Comparison of ENCODE assay signal across 13 cellular contexts in genomic region chr22:35334010-35334409, GRCh38. TPM values are rescaled to one million over a fixed set of nuclear protein-coding genes. Genes with fewer than 3 reads are reported as not detected.
DNase-seq lines count a peak whose midpoint lies in the region; ATAC-seq and TF ChIP-seq lines count a peak whose summit lies in the region.
"Had no signal": no experiment of that assay in that cellular context is flagged by ENCODE, and none has a peak within 500 bp of the region (broad histone marks: within the 10 kb centered on the region; RNA-seq: fewer than 3 reads in every experiment).

No MANE protein-coding gene starts in this region.

- H3K9me3 ChIP-seq in left ventricle myocardium inferior (replicated peaks), result no peaks in the 10 kb centered on the region
- no peaks in the 10 kb centered on the region for H3K9me3 ChIP-seq in heart right ventricle
- H3K9me3 ChIP-seq: esophagus muscularis mucosa, sigmoid colon had no signal

- H3K36me3 Mint-ChIP-seq in activated naive CD4-positive, alpha-beta T cell treated with anti-CD3 and anti-CD28 coated beads, Interleukin-2, amount 50 U/mL, for 72 hours, result peaks cover 6 to 11% of the 10 kb centered on the region in 2 donors
- H3K36me3 Mint-ChIP-seq in stimulated activated naive B cell treated with anti-CD40 and anti-IgM and Interleukin-4, amounts not matched to agents 10 μg/mL and 1 μg/mL and 100 μg/mL, for 72 hours, result peaks cover 42 to 70% of the 10 kb centered on the region in 2 donors

- H3K4me1 ChIP-seq in left ventricle myocardium inferior, result peaks cover 80% of the 10 kb centered on the region
- H3K4me1 ChIP-seq in heart right ventricle, result peaks cover 0 to 56% (median 34%) of the 10 kb centered on the region in 9 donors

- no peak for ATAC-seq in heart right ventricle
- ATAC-seq in activated naive CD4-positive, alpha-beta T cell treated with anti-CD3 and anti-CD28 coated beads, Interleukin-2, amount 50 U/mL, for 72 hours, result peak; percentile 17 to 33
- ATAC-seq in stimulated activated naive B cell treated with anti-CD40 and anti-IgM and Interleukin-4, amounts not matched to agents 10 μg/mL and 1 μg/mL and 100 μg/mL, for 72 hours (replicated peaks), result peak; percentile 93
- no peak for ATAC-seq in GM18861 (IDR thresholded peaks at IDR 0.05; ENCODE audit: unreplicated experiment)

- H3K36me3 ChIP-seq in left ventricle myocardium inferior, result peaks cover 84% of the 10 kb centered on the region
- peaks cover 0 to 99% (median 63%) of the 10 kb centered on the region in 9 donors for H3K36me3 ChIP-seq in heart right ventricle

- no peaks in the 10 kb centered on the region for H3K27me3 Mint-ChIP-seq in stimulated activated naive B cell treated with anti-CD40 and anti-IgM and Interleukin-4, amounts not matched to agents 10 μg/mL and 1 μg/mL and 100 μg/mL, for 72 hours

- H3K4me3 ChIP-seq in left ventricle myocardium inferior (no peak overlapping the region), heart right ventricle (no peak overlapping the region)
- H3K4me3 ChIP-seq: esophagus muscularis mucosa, sigmoid colon had no signal

- H3K27me3 ChIP-seq in left ventricle myocardium inferior (ENCODE audit: low read depth) (no peaks in the 10 kb centered on the region), heart right ventricle (no peaks in the 10 kb centered on the region)
- H3K27me3 ChIP-seq: esophagus muscularis mucosa, sigmoid colon had no signal

- H3K4me1 Mint-ChIP-seq in stimulated activated naive B cell treated with anti-CD40 and anti-IgM and Interleukin-4, amounts not matched to agents 10 μg/mL and 1 μg/mL and 100 μg/mL, for 72 hours, result peaks cover 26 to 43% of the 10 kb centered on the region in 2 donors

- no peak for TF ChIP-seq CTCF in left ventricle myocardium inferior (IDR thresholded peaks at IDR 0.05; ENCODE audit: borderline replicate concordance)
- no peak for TF ChIP-seq CTCF in heart right ventricle (IDR thresholded peaks at IDR 0.05)

- intact Hi-C loops in left ventricle myocardium inferior (cut with micrococcal nuclease), result no loop called here
- intact Hi-C loops in heart right ventricle (cut with DNase I), result no loop called here

- no peak overlapping the region for H3K4me3 Mint-ChIP-seq in stimulated activated naive B cell treated with anti-CD40 and anti-IgM and Interleukin-4, amounts not matched to agents 10 μg/mL and 1 μg/mL and 100 μg/mL, for 72 hours
- H3K4me3 Mint-ChIP-seq: HFFc6 had no signal

- H3K9me3 Mint-ChIP-seq in activated naive CD4-positive, alpha-beta T cell treated with anti-CD3 and anti-CD28 coated beads, Interleukin-2, amount 50 U/mL, for 72 hours, result no peaks in the 10 kb centered on the region
- H3K9me3 Mint-ChIP-seq in stimulated activated naive B cell treated with anti-CD40 and anti-IgM and Interleukin-4, amounts not matched to agents 10 μg/mL and 1 μg/mL and 100 μg/mL, for 72 hours, result no peaks in the 10 kb centered on the region
- H3K9me3 Mint-ChIP-seq: HFFc6 had no signal

- WGBS in heart right ventricle, 2 donors, result 67 to 71% methylated on average over 9 of the region's 9 CpGs

- H3K27ac Mint-ChIP-seq in activated naive CD4-positive, alpha-beta T cell treated with anti-CD3 and anti-CD28 coated beads, Interleukin-2, amount 50 U/mL, for 72 hours, result peak overlapping the region in 1 of 2 donors; percentile 52
- peak overlapping the region; percentile 49 for H3K27ac Mint-ChIP-seq in stimulated activated naive B cell treated with anti-CD40 and anti-IgM and Interleukin-4, amounts not matched to agents 10 μg/mL and 1 μg/mL and 100 μg/mL, for 72 hours
- H3K27ac Mint-ChIP-seq: HFFc6 had no signal

- peak overlapping the region; percentile 64 for H3K27ac ChIP-seq in left ventricle myocardium inferior (replicated peaks)
- peak overlapping the region in 2 of 10 donors; percentile 15 to 17 for H3K27ac ChIP-seq in heart right ventricle
- H3K27ac ChIP-seq: esophagus muscularis mucosa, sigmoid colon had no signal

- DNase-seq in left ventricle myocardium inferior (no peak), heart right ventricle (no peak), NAMALWA (ENCODE audit: low spot score) (peak; percentile 34), kidney tubule cell (ENCODE audit: low spot score) (no peak), D341Med (ENCODE audit: low spot score) (no peak)
- DNase-seq in activated naive CD4-positive, alpha-beta T cell treated with anti-CD3 and anti-CD28 coated beads, Interleukin-2, amount 50 U/mL, for 72 hours (ENCODE audit: low spot score in 2 of 2), result no peak
- peak; percentile 71 for DNase-seq in stimulated activated naive B cell treated with anti-CD40 and anti-IgM and Interleukin-4, amounts not matched to agents 10 μg/mL and 1 μg/mL and 100 μg/mL, for 72 hours
- DNase-seq: activated CD8-positive, alpha-beta memory T cell treated with anti-CD3 and anti-CD28 coated beads, Interleukin-2, amount 50 U/mL, for 48 hours; HFFc6; NCI-H748 treated with DMSO at 0.1 percent for 48 hours had no signal

RNA-seq across cellular contexts. Expression of gene TOM1, which starts 34.3 kb away (rescaled TPM):
- total RNA-seq in left ventricle myocardium inferior, result 68.0 TPM
- 10 to 100 TPM; 51.1 to 72.5 (median 62.6) TPM for total RNA-seq in heart right ventricle
- polyA plus RNA-seq in heart right ventricle, result 10 to 100 TPM; 55.0 to 64.6 TPM
- 10 to 100 TPM; 28.5 to 56.7 TPM for total RNA-seq in activated naive CD4-positive, alpha-beta T cell treated with anti-CD3 and anti-CD28 coated beads, Interleukin-2, amount 50 U/mL, for 72 hours

RNA-seq across cellular contexts. Expression of gene HMOX1, which starts 46.9 kb away (rescaled TPM):
- total RNA-seq in left ventricle myocardium inferior (4.8 TPM), heart right ventricle (10 to 100 TPM in 1 of 10 donors, 1 to 10 TPM in 9; 1.6 to 68.0 (median 4.3) TPM)
- polyA plus RNA-seq in heart right ventricle, result 1 to 10 TPM; 3.5 to 4.9 TPM
- under 1 TPM; 0.14 to 0.48 TPM for total RNA-seq in activated naive CD4-positive, alpha-beta T cell treated with anti-CD3 and anti-CD28 coated beads, Interleukin-2, amount 50 U/mL, for 72 hours

Comparison
In these comparisons a context has a peak if more than half of its experiments do, and no peak if none do; other contexts are left out.
1. DNase-seq: peak in NAMALWA (single experiment) and stimulated activated naive B cell treated with anti-CD40 and anti-IgM and Interleukin-4, amounts not matched to agents 10 μg/mL and 1 μg/mL and 100 μg/mL, for 72 hours (single experiment); none in left ventricle myocardium inferior (single experiment), heart right ventricle (0 of 2), activated naive CD4-positive, alpha-beta T cell treated with anti-CD3 and anti-CD28 coated beads, Interleukin-2, amount 50 U/mL, for 72 hours (0 of 2), kidney tubule cell (single experiment) and D341Med (single experiment).
2. ATAC-seq: peak in activated naive CD4-positive, alpha-beta T cell treated with anti-CD3 and anti-CD28 coated beads, Interleukin-2, amount 50 U/mL, for 72 hours (2 of 2) and stimulated activated naive B cell treated with anti-CD40 and anti-IgM and Interleukin-4, amounts not matched to agents 10 μg/mL and 1 μg/mL and 100 μg/mL, for 72 hours (2 of 2); none in heart right ventricle (0 of 8) and GM18861 (single experiment).